1 cellular context compared by ENCODE assay signal in genomic region chr6:22442826-22443225, GRCh38.
TF ChIP-seq lines count a peak whose summit lies in the region.

No MANE protein-coding gene starts in this region.

TF ChIP-seq in GM12878, 131 proteins besides CTCF, POLR2A, EP300 and RAD21 (continued from another document):
- TF ChIP-seq BACH1 (IDR thresholded peaks at IDR 0.05; ENCODE audit: borderline replicate concordance) (no peak), HDGF (IDR thresholded peaks at IDR 0.05) (no peak), GATAD2B (conservative IDR thresholded peaks at IDR 0.05; ENCODE audit: low read depth) (no peak), MEF2A (IDR thresholded peaks at IDR 0.05; ENCODE audit: insufficient read depth, low read depth, low read length) (no peak), ATF3 (IDR thresholded peaks at IDR 0.05; ENCODE audit: borderline replicate concordance, extremely low read depth, low read depth, low read length) (no peak), ELK1 (IDR thresholded peaks at IDR 0.05; ENCODE audit: low read depth, low read length) (no peak), TCF3 (IDR thresholded peaks at IDR 0.05; ENCODE audit: borderline replicate concordance, insufficient read depth, low read depth, low read length) (no peak), IKZF2 (IDR thresholded peaks at IDR 0.05) (no peak), SMC3 (IDR thresholded peaks at IDR 0.05; ENCODE audit: borderline replicate concordance, low read length) (no peak)
- TF ChIP-seq, protein P1, sequence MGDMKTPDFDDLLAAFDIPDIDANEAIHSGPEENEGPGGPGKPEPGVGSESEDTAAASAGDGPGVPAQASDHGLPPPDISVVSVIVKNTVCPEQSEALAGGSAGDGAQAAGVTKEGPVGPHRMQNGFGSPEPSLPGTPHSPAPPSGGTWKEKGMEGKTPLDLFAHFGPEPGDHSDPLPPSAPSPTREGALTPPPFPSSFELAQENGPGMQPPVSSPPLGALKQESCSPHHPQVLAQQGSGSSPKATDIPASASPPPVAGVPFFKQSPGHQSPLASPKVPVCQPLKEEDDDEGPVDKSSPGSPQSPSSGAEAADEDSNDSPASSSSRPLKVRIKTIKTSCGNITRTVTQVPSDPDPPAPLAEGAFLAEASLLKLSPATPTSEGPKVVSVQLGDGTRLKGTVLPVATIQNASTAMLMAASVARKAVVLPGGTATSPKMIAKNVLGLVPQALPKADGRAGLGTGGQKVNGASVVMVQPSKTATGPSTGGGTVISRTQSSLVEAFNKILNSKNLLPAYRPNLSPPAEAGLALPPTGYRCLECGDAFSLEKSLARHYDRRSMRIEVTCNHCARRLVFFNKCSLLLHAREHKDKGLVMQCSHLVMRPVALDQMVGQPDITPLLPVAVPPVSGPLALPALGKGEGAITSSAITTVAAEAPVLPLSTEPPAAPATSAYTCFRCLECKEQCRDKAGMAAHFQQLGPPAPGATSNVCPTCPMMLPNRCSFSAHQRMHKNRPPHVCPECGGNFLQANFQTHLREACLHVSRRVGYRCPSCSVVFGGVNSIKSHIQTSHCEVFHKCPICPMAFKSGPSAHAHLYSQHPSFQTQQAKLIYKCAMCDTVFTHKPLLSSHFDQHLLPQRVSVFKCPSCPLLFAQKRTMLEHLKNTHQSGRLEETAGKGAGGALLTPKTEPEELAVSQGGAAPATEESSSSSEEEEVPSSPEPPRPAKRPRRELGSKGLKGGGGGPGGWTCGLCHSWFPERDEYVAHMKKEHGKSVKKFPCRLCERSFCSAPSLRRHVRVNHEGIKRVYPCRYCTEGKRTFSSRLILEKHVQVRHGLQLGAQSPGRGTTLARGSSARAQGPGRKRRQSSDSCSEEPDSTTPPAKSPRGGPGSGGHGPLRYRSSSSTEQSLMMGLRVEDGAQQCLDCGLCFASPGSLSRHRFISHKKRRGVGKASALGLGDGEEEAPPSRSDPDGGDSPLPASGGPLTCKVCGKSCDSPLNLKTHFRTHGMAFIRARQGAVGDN (IDR thresholded peaks at IDR 0.05): no peak; the same call in 1 of the 2 replicates
